Comparison of ENCODE assay signal across 11 cellular contexts in genomic region chr3:195268608-195269309, GRCh38. TPM values are rescaled to one million over a fixed set of nuclear protein-coding genes. Genes with fewer than 3 reads are reported as not detected.
DNase-seq lines count a peak whose midpoint lies in the region; ATAC-seq and TF ChIP-seq lines count a peak whose summit lies in the region.
"Had no signal": no experiment of that assay in that cellular context is flagged by ENCODE, and none has a peak within 500 bp of the region (broad histone marks: within the 10 kb centered on the region; RNA-seq: fewer than 3 reads in every experiment).

No MANE protein-coding gene starts in this region.

- H3K9me3 Mint-ChIP-seq in activated T-helper 17 cell treated with anti-CD3 and anti-CD28 coated beads, Interleukin-2, amount 50 U/mL, for 72 hours: no peaks in the 10 kb centered on the region
- no peaks in the 10 kb centered on the region for H3K9me3 Mint-ChIP-seq in memory B cell

- peaks cover 44% of the 10 kb centered on the region for H4K20me1 ChIP-seq in BLaER1
- peaks cover 17% of the 10 kb centered on the region for H4K20me1 ChIP-seq in DOHH2 (ENCODE audit: control insufficient read depth, insufficient read depth, low read depth, low read length)

- H3K9ac ChIP-seq in BLaER1: 0 out of 2 replicates have a peak overlapping the region, but pooled peaks have one; percentile 87

- intact Hi-C loops in ovary (cut with DNase I): no loop called here

- H3K9me3 ChIP-seq in BLaER1 (no peaks in the 10 kb centered on the region), DOHH2 (ENCODE audit: control insufficient read depth, insufficient read depth, low read length) (no peaks in the 10 kb centered on the region), ovary (no peaks in the 10 kb centered on the region)
- H3K9me3 ChIP-seq: right atrium auricular region had no signal

- H3K36me3 ChIP-seq in BLaER1 (peaks cover 15% of the 10 kb centered on the region; the same call in 1 of the 2 replicates), DOHH2 (ENCODE audit: control insufficient read depth, low read length) (peaks cover 21% of the 10 kb centered on the region; the same call in 1 of the 2 replicates), ovary (no peaks in the 10 kb centered on the region)
- H3K36me3 ChIP-seq: right atrium auricular region had no signal

- peaks cover 30% of the 10 kb centered on the region for H3K4me1 ChIP-seq in BLaER1
- H3K4me1 ChIP-seq in DOHH2 (ENCODE audit: control insufficient read depth, low read length): peaks cover 28% of the 10 kb centered on the region
- H3K4me1 ChIP-seq in ovary (ENCODE audit: insufficient read depth): peaks cover 1% of the 10 kb centered on the region

- H3K4me1 Mint-ChIP-seq in activated T-helper 17 cell treated with anti-CD3 and anti-CD28 coated beads, Interleukin-2, amount 50 U/mL, for 72 hours: peaks cover 18% of the 10 kb centered on the region
- H3K4me1 Mint-ChIP-seq in memory B cell: peaks cover 13% of the 10 kb centered on the region

- H3K9me2 ChIP-seq in DOHH2 (replicated peaks; ENCODE audit: control insufficient read depth, low read length): no peaks in the 10 kb centered on the region

- H3K4me3 ChIP-seq in BLaER1 (peak overlapping the region; percentile 83; the same call in 1 of the 2 replicates), DOHH2 (ENCODE audit: low read length) (peak overlapping the region; percentile 80; the same call in 1 of the 2 replicates), ovary (no peak overlapping the region)
- H3K4me3 ChIP-seq: right atrium auricular region had no signal

- whole genome bisulfite sequencing in ovary, 3 donors: 94 to 96% (median 95%) methylated on average over 10 of the region's 10 CpGs

- peak overlapping the region; percentile 95 for H3K4me2 ChIP-seq in BLaER1
- peak overlapping the region; percentile 85 for H3K4me2 ChIP-seq in DOHH2 (ENCODE audit: low read length)

- TF ChIP-seq EP300 in ovary (IDR thresholded peaks at IDR 0.05): no peak

- peaks cover 2% of the 10 kb centered on the region; the same call in 1 of the 2 replicates for H3F3A ChIP-seq in DOHH2 (ENCODE audit: control insufficient read depth, insufficient read depth)

- no peak overlapping the region for H3K27ac Mint-ChIP-seq in activated T-helper 17 cell treated with anti-CD3 and anti-CD28 coated beads, Interleukin-2, amount 50 U/mL, for 72 hours
- no peak overlapping the region for H3K27ac Mint-ChIP-seq in memory B cell

- no peak for TF ChIP-seq POLR2A in ovary (IDR thresholded peaks at IDR 0.05)

- no peak for TF ChIP-seq CTCF in DOHH2 (IDR thresholded peaks at IDR 0.05; ENCODE audit: low read depth, low read length, poor library complexity, severe bottlenecking)
- no peak for TF ChIP-seq CTCF in ovary (IDR thresholded peaks at IDR 0.05)

- peak overlapping the region; percentile 25 for H3K4me3 Mint-ChIP-seq in activated T-helper 17 cell treated with anti-CD3 and anti-CD28 coated beads, Interleukin-2, amount 50 U/mL, for 72 hours
- H3K4me3 Mint-ChIP-seq in memory B cell: peak overlapping the region; percentile 33

- no peaks in the 10 kb centered on the region for H3K27me3 ChIP-seq in BLaER1
- H3K27me3 ChIP-seq in DOHH2 (ENCODE audit: control insufficient read depth, low read length): no peaks in the 10 kb centered on the region
- H3K27me3 ChIP-seq in ovary: no peaks in the 10 kb centered on the region
- H3K27me3 ChIP-seq: right atrium auricular region had no signal

- peaks cover 22% of the 10 kb centered on the region for H3K36me3 Mint-ChIP-seq in activated T-helper 17 cell treated with anti-CD3 and anti-CD28 coated beads, Interleukin-2, amount 50 U/mL, for 72 hours (ENCODE audit: low read depth)
- H3K36me3 Mint-ChIP-seq in memory B cell: no peaks in the 10 kb centered on the region

- peaks cover 50% of the 10 kb centered on the region for H3K79me2 ChIP-seq in DOHH2 (ENCODE audit: control insufficient read depth, low read length)

- no peak overlapping the region for H3K27ac ChIP-seq in BLaER1
- no peak overlapping the region for H3K27ac ChIP-seq in DOHH2 (ENCODE audit: low read depth, low read length)
- no peak overlapping the region for H3K27ac ChIP-seq in ovary
- H3K27ac ChIP-seq: right atrium auricular region had no signal

- no peak for ATAC-seq in activated T-helper 17 cell treated with anti-CD3 and anti-CD28 coated beads, Interleukin-2, amount 50 U/mL, for 72 hours (replicated peaks)
- no peak for ATAC-seq in memory B cell (ENCODE audit: low read depth)
- no peak for ATAC-seq in HG03039 (IDR thresholded peaks at IDR 0.05; ENCODE audit: unreplicated experiment)

- DNase-seq in memory B cell (ENCODE audit: low spot score in 2 of 2) (no peak), ovary (no peak), SIG-M5 treated with dmso at 0.1 percent for 504 hours (lab: John Stamatoyannopoulos, UW; ENCODE audit: unreplicated experiment) (no peak)
- DNase-seq: IMR-90; NCI-H2029 treated with DMSO at 0.1 percent for 48 hours; NK-92 treated with Interleukin-12 subunit alpha and Interleukin-12 subunit beta, amount 100 ng/mL, for 24 hours had no signal

- H3K27me3 Mint-ChIP-seq in activated T-helper 17 cell treated with anti-CD3 and anti-CD28 coated beads, Interleukin-2, amount 50 U/mL, for 72 hours: no peaks in the 10 kb centered on the region
- H3K27me3 Mint-ChIP-seq in memory B cell: no peaks in the 10 kb centered on the region

RNA-seq across cellular contexts. Expression of gene XXYLT1, which starts 2.2 kb away (rescaled TPM):
- total RNA-seq in activated T-helper 17 cell treated with anti-CD3 and anti-CD28 coated beads, Interleukin-2, amount 50 U/mL, for 72 hours: 1 to 10 TPM; 7.0 to 7.4 TPM
- total RNA-seq in ovary: 10 to 100 TPM in 4 of 7 donors, 1 to 10 TPM in 3; 7.3 to 13.6 (median 10.2) TPM
- polyA plus RNA-seq in ovary: 10 to 100 TPM in 1 of 2 donors, 1 to 10 TPM in 1; 5.6 to 10.6 TPM
